ENCODE assay signal across 32 cellular contexts in the genomic region with DNA sequence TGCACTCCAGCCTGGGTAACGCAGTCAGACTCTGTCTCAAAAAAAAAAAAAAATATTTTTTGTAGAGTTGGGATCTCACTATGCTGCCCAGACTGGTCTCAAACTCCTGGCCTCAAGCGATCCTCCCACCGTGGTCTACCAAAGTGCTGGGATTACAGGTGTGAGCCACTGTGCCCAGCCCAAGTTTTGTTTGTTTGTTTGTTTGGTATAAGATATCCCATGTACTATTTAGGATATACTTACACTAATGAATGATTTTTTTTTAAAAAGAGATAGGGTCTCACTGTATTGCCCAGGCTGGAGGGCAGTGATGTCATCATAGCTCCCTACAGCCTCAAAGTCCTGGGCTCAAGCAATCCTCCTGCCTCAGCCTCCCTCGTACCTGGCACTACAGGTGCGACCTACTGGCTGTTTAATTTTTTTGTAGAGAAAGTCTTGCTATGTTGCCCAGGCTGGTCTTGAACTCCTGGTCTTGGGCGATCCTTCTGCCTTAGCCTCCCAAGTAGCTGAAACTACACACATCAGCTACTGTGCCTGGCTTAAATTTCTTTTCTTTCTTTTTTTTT.
"Had no signal": no experiment of that assay in that cellular context is flagged by ENCODE, and none has a peak within 500 bp of the region (broad histone marks: within the 10 kb centered on the region; RNA-seq: fewer than 3 reads in every experiment).

No MANE protein-coding gene starts in this region.

- H3K79me2 ChIP-seq: parathyroid adenoma had no signal

- H3K27ac Mint-ChIP-seq: naive thymus-derived CD4-positive, alpha-beta T cell; natural killer cell; nephron; neural progenitor cell; progenitor cell of endocrine pancreas; stimulated activated naive B cell treated with anti-CD40 and anti-IgM and Interleukin-4, amounts not matched to agents 10 μg/mL and 1 μg/mL and 100 μg/mL, for 72 hours; stimulated activated naive CD8-positive, alpha-beta T cell treated with anti-CD3 and anti-CD28 coated beads, Interleukin-15, Interleukin-2, amounts not matched to agents 100 ng/mL and 50 ng/mL, for 24 hours had no signal

- FAIRE-seq: urothelium cell line had no signal

- H3K27me3 ChIP-seq: neural progenitor cell, ovary, spleen, stomach, thyroid gland, tibial nerve, upper lobe of left lung, vagina had no signal

- H3K9me3 ChIP-seq: neutrophil, ovary, psoas muscle, stomach, thoracic aorta, thyroid gland, tibial nerve, upper lobe of left lung, vagina had no signal

- H3K4me3 ChIP-seq: neural progenitor cell, ovary, psoas muscle, skin epidermis, smooth muscle cell, spleen, stomach, thoracic aorta, thyroid gland, tibial nerve, upper lobe of left lung, vagina had no signal

- H2AFZ ChIP-seq: neural progenitor cell, parathyroid adenoma had no signal

- H3K9me3 Mint-ChIP-seq: natural killer cell; stimulated activated naive CD8-positive, alpha-beta T cell treated with anti-CD3 and anti-CD28 coated beads, Interleukin-15, Interleukin-2, amounts not matched to agents 100 ng/mL and 50 ng/mL, for 24 hours had no signal

- H3K4me1 ChIP-seq: neural progenitor cell, parathyroid adenoma, psoas muscle, spleen, stomach, thyroid gland, tibial nerve, upper lobe of left lung, vagina had no signal

- DNase-seq: naive thymus-derived CD4-positive, alpha-beta T cell; natural killer cell; nucleus accumbens; ovary; posterior cingulate gyrus; psoas muscle; right cardiac atrium; spleen; stimulated activated CD4-positive, alpha-beta T cell treated with anti-CD3 and anti-CD28 coated beads, Interleukin-12 subunit alpha, Interleukin-12 subunit beta, amount 100 ng/mL, for 4 hours; stimulated activated CD4-positive, alpha-beta T cell treated with anti-CD3 and anti-CD28 coated beads, Interleukin-1b, Interleukin-23, amount 100 ng/mL, for 48 hours; stimulated activated CD4-positive, alpha-beta T cell treated with anti-CD3 and anti-CD28 coated beads, Interleukin-4, amount 100 ng/mL, for 1 hour; stimulated activated CD4-positive, alpha-beta T cell treated with anti-CD3 and anti-CD28 coated beads, Interleukin-4, amount 100 ng/mL, for 4 hours; stimulated activated CD8-positive, alpha-beta memory T cell treated with anti-CD3 and anti-CD28 coated beads, Interleukin-4, amount 100 ng/mL, for 48 hours; stimulated activated naive B cell treated with anti-CD40 and anti-IgM and Interleukin-4, amounts not matched to agents 10 μg/mL and 1 μg/mL and 100 μg/mL, for 72 hours; stimulated activated naive CD4-positive, alpha-beta T cell treated with Interleukin-2 at 50 U/mL for 16 hours; stomach; thyroid gland; trophoblast cell; upper lobe of left lung had no signal

- H3K36me3 ChIP-seq: neural progenitor cell, neutrophil, ovary, thoracic aorta, vagina had no signal

- H3K27me3 Mint-ChIP-seq: naive thymus-derived CD4-positive, alpha-beta T cell; progenitor cell of endocrine pancreas; stimulated activated naive CD8-positive, alpha-beta T cell treated with anti-CD3 and anti-CD28 coated beads, Interleukin-15, Interleukin-2, amounts not matched to agents 100 ng/mL and 50 ng/mL, for 24 hours had no signal

- H3K4me3 Mint-ChIP-seq: naive thymus-derived CD4-positive, alpha-beta T cell; natural killer cell; nephron; neural progenitor cell; stimulated activated naive B cell treated with anti-CD40 and anti-IgM and Interleukin-4, amounts not matched to agents 10 μg/mL and 1 μg/mL and 100 μg/mL, for 72 hours; stimulated activated naive CD8-positive, alpha-beta T cell treated with anti-CD3 and anti-CD28 coated beads, Interleukin-15, Interleukin-2, amounts not matched to agents 100 ng/mL and 50 ng/mL, for 24 hours had no signal

- H3K36me3 Mint-ChIP-seq: natural killer cell, neural progenitor cell had no signal

- H3K4me1 Mint-ChIP-seq: naive thymus-derived CD4-positive, alpha-beta T cell; natural killer cell; nephron; stimulated activated naive B cell treated with anti-CD40 and anti-IgM and Interleukin-4, amounts not matched to agents 10 μg/mL and 1 μg/mL and 100 μg/mL, for 72 hours had no signal

- H3K9ac ChIP-seq: neural progenitor cell, parathyroid adenoma had no signal

- H3K4me2 ChIP-seq: neural progenitor cell, smooth muscle cell had no signal

- ATAC-seq: naive thymus-derived CD4-positive, alpha-beta T cell; natural killer cell; psoas muscle; right cardiac atrium; sciatic nerve; stimulated activated naive B cell treated with anti-CD40 and anti-IgM and Interleukin-4, amounts not matched to agents 10 μg/mL and 1 μg/mL and 100 μg/mL, for 72 hours had no signal

- H3K27ac ChIP-seq: neural progenitor cell, neutrophil, ovary, parathyroid adenoma, psoas muscle, skin epidermis, spleen, stomach, thoracic aorta, thyroid gland, tibial nerve, upper lobe of left lung, vagina had no signal
